2 cellular contexts compared by ENCODE assay signal in genomic region chr19:6519289-6519688, GRCh38.
A peak's percentile ranks its signal among the peaks of the same experiment; 100 is the strongest.
TF ChIP-seq lines count a peak whose summit lies in the region.

No MANE protein-coding gene starts in this region.

TF ChIP-seq in SK-N-SH, 30 proteins besides CTCF, POLR2A, EP300 and RAD21:
- TF ChIP-seq NFIC (IDR thresholded peaks at IDR 0.05; ENCODE audit: borderline replicate concordance) (peak; percentile 75; the same call in 1 of the 2 replicates), CHD2 (IDR thresholded peaks at IDR 0.05; ENCODE audit: low read length, partially characterized antibody) (no peak), TCF12 (IDR thresholded peaks at IDR 0.05) (peak; percentile 63), PBX3 (IDR thresholded peaks at IDR 0.05) (peak; percentile 47; the same call in 1 of the 2 replicates), MEF2A (IDR thresholded peaks at IDR 0.05; ENCODE audit: borderline replicate concordance, low read depth) (peak; percentile 79; the same call in 1 of the 2 replicates), FOSL2 (IDR thresholded peaks at IDR 0.05; ENCODE audit: borderline replicate concordance, low read depth) (peak; percentile 92)
- TF ChIP-seq, protein P1, sequence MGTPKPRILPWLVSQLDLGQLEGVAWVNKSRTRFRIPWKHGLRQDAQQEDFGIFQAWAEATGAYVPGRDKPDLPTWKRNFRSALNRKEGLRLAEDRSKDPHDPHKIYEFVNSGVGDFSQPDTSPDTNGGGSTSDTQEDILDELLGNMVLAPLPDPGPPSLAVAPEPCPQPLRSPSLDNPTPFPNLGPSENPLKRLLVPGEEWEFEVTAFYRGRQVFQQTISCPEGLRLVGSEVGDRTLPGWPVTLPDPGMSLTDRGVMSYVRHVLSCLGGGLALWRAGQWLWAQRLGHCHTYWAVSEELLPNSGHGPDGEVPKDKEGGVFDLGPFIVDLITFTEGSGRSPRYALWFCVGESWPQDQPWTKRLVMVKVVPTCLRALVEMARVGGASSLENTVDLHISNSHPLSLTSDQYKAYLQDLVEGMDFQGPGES (IDR thresholded peaks at IDR 0.05; ENCODE audit: low read depth, low read length) = no peak
TF ChIP-seq in SK-N-SH: peak in this region for 5.

TF ChIP-seq in SK-N-SH treated with all-trans-retinoic acid at 6 μM for 48 hours, 23 proteins besides CTCF, POLR2A, EP300 and RAD21:
- no peak for TF ChIP-seq CSDC2 (CRISPR knock-in tag; IDR thresholded peaks at IDR 0.05)
- TF ChIP-seq BACH2 (CRISPR knock-in tag; IDR thresholded peaks at IDR 0.05; ENCODE audit: borderline replicate concordance) = no peak
- TF ChIP-seq OSR1 (CRISPR knock-in tag; IDR thresholded peaks at IDR 0.05) = no peak
- no peak for TF ChIP-seq SNAI2 (CRISPR knock-in tag; IDR thresholded peaks at IDR 0.05)
- TF ChIP-seq ISL1 (CRISPR knock-in tag; IDR thresholded peaks at IDR 0.05) = no peak
- TF ChIP-seq ZNF565 (CRISPR knock-in tag; conservative IDR thresholded peaks at IDR 0.05; ENCODE audit: low read depth) = no peak
- TF ChIP-seq ZFP30 (CRISPR knock-in tag; IDR thresholded peaks at IDR 0.05) = no peak
- no peak for TF ChIP-seq RARB (CRISPR knock-in tag; IDR thresholded peaks at IDR 0.05)
- no peak for TF ChIP-seq ZC3H10 (CRISPR knock-in tag; IDR thresholded peaks at IDR 0.05)
